Comparison of ENCODE assay signal across 1 cellular context in genomic region chr2:101724113-101724450, GRCh38.
TF ChIP-seq lines count a peak whose summit lies in the region.

No MANE protein-coding gene starts in this region.

TF ChIP-seq in GM23338, 12 proteins besides CTCF, POLR2A, EP300 and RAD21:
- TF ChIP-seq POLR2AphosphoS5 (IDR thresholded peaks at IDR 0.05; ENCODE audit: low read depth) (no peak), ZNF331 (CRISPR knock-in tag; IDR thresholded peaks at IDR 0.05; ENCODE audit: low read depth) (no peak), CREB1 (CRISPR knock-in tag; IDR thresholded peaks at IDR 0.05; ENCODE audit: low read depth) (no peak), NANOG (IDR thresholded peaks at IDR 0.05; ENCODE audit: borderline replicate concordance) (no peak), ZNF114 (CRISPR knock-in tag; IDR thresholded peaks at IDR 0.05) (no peak), ZNF462 (CRISPR knock-in tag; IDR thresholded peaks at IDR 0.05) (no peak), REST (IDR thresholded peaks at IDR 0.05; ENCODE audit: unreplicated experiment) (no peak), EZH2phosphoT487 (IDR thresholded peaks at IDR 0.05; ENCODE audit: unreplicated experiment) (no peak), JUNB (IDR thresholded peaks at IDR 0.05; ENCODE audit: unreplicated experiment) (no peak), ETS1 (IDR thresholded peaks at IDR 0.05) (no peak), STAT1 (IDR thresholded peaks at IDR 0.05; ENCODE audit: unreplicated experiment) (no peak), EZH2 (IDR thresholded peaks at IDR 0.05; ENCODE audit: low read depth, unreplicated experiment) (no peak)
